In genomic region chr13:110023729-110024645, GRCh38 we compare ENCODE assay signal across 11 cellular contexts.
DNase-seq lines count a peak whose midpoint lies in the region; ATAC-seq and TF ChIP-seq lines count a peak whose summit lies in the region.
"Had no signal": no experiment of that assay in that cellular context is flagged by ENCODE, and none has a peak within 500 bp of the region (broad histone marks: within the 10 kb centered on the region; RNA-seq: fewer than 3 reads in every experiment).

No MANE protein-coding gene starts in this region.

- TF ChIP-seq CTCF in fibroblast of the aortic adventitia (IDR thresholded peaks at IDR 0.05; ENCODE audit: insufficient read depth, low read length): no peak
- TF ChIP-seq CTCF in retinal pigment epithelial cell (conservative IDR thresholded peaks at IDR 0.05; ENCODE audit: low read depth, low read length): no peak

- peak; percentile 57 for DNase-seq in H4 (ENCODE audit: low spot score)
- DNase-seq in NCI-H82 (lab: John Stamatoyannopoulos, UW): peak; percentile 76
- DNase-seq in fibroblast of the aortic adventitia (ENCODE audit: low read depth): peak; percentile 51
- peak; percentile 96 for DNase-seq in retinal pigment epithelial cell (ENCODE audit: low read depth)
- no peak for DNase-seq in stimulated activated naive CD8-positive, alpha-beta T cell treated with anti-CD3 and anti-CD28 coated beads, Interleukin-15, Interleukin-2, amounts not matched to agents 100 U/mL and 50 U/mL, for 24 hours
- no peak for DNase-seq in GM19240 (ENCODE audit: insufficient read length, low spot score)
- DNase-seq in stimulated activated CD4-positive, alpha-beta T cell treated with anti-CD3 and anti-CD28 coated beads, Interleukin-1b, Interleukin-23, amount 100 ng/mL, for 48 hours: no peak
- DNase-seq: brain microvascular endothelial cell, DND-41 had no signal

- no peak overlapping the region for H3K4me3 ChIP-seq in fibroblast of the aortic adventitia (ENCODE audit: low read depth, low read length)
- H3K4me3 ChIP-seq in retinal pigment epithelial cell (ENCODE audit: low read length): no peak overlapping the region

- ATAC-seq in GM21390 (IDR thresholded peaks at IDR 0.05; ENCODE audit: unreplicated experiment): no peak
- ATAC-seq in stimulated activated naive CD8-positive, alpha-beta T cell treated with anti-CD3 and anti-CD28 coated beads, Interleukin-15, Interleukin-2, amounts not matched to agents 100 U/mL and 50 U/mL, for 24 hours: no peak
- ATAC-seq: activated CD4-positive, CD25-positive, alpha-beta regulatory T cell treated with anti-CD3 and anti-CD28 coated beads, Interleukin-2, amount 50 U/mL, for 24 hours had no signal

Comparison
In these comparisons a context has a peak if more than half of its experiments do, and no peak if none do; other contexts are left out.
1. DNase-seq: peak in H4 (single experiment), NCI-H82 (single experiment), fibroblast of the aortic adventitia (single experiment) and retinal pigment epithelial cell (single experiment); none in stimulated activated naive CD8-positive, alpha-beta T cell treated with anti-CD3 and anti-CD28 coated beads, Interleukin-15, Interleukin-2, amounts not matched to agents 100 U/mL and 50 U/mL, for 24 hours (single experiment), GM19240 (single experiment) and stimulated activated CD4-positive, alpha-beta T cell treated with anti-CD3 and anti-CD28 coated beads, Interleukin-1b, Interleukin-23, amount 100 ng/mL, for 48 hours (single experiment).